Comparison of ENCODE assay signal across 8 cellular contexts in the genomic region with DNA sequence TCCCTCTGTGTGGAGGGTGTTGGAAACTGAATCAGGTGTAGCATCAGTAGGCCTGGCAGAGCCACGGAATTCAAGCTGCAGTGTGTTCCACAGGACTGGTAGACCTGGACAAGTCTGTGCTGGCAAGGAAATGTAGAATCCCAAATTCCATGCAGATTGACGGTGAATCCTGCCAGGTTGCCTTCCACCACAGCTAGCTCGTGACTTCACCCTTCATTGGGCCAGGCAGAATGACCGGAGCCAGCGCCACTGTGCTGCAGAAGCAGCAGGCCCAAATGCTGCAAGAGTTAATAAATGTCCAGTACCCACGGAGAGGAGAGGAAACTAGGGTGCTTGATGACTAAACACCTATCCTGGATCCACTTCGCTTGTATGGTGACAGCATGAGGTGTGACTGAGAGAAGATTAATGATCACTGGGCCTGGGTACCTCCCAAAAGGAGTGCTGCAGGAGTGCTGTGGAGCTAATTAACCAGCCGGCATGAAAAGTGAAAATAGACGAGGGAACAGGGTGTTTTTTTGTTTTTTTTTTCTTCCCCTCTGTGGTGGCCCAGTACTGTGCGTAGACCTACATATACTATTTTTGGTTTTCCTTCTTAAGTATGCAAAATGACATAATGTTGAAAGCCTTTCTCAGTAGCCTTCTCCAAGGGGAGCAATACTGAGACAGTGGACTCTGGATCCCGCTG.
DNase-seq lines count a peak whose midpoint lies in the region; ATAC-seq lines count a peak whose summit lies in the region.

No MANE protein-coding gene starts in this region.

- no peak overlapping the region for H3K4me3 Mint-ChIP-seq in activated CD8-positive, alpha-beta T cell treated with anti-CD3 and anti-CD28 coated beads, Interleukin-2, amount 10 ng/mL, durations not matched to agents 7 days and 5 days
- H3K4me3 Mint-ChIP-seq in activated T-cell treated with anti-CD3 and anti-CD28 coated beads, Interleukin-2, amount 50 U/mL, for 4 hours = no peak overlapping the region

- ATAC-seq in GM18508 (IDR thresholded peaks at IDR 0.05; ENCODE audit: insufficient read depth, unreplicated experiment) = peak; percentile 50
- peak; percentile 77 for ATAC-seq in HG02884 (IDR thresholded peaks at IDR 0.05; ENCODE audit: unreplicated experiment)
- peak; percentile 19 for ATAC-seq in activated CD8-positive, alpha-beta T cell treated with anti-CD3 and anti-CD28 coated beads, Interleukin-2, amount 10 ng/mL, durations not matched to agents 7 days and 5 days
- no peak for ATAC-seq in activated T-cell treated with anti-CD3 and anti-CD28 coated beads, Interleukin-2, amount 50 U/mL, for 4 hours

- peaks cover under 1% of the 10 kb centered on the region for H3K36me3 Mint-ChIP-seq in activated CD8-positive, alpha-beta T cell treated with anti-CD3 and anti-CD28 coated beads, Interleukin-2, amount 10 ng/mL, durations not matched to agents 7 days and 5 days (ENCODE audit: low read depth)
- no peaks in the 10 kb centered on the region for H3K36me3 Mint-ChIP-seq in activated T-cell treated with anti-CD3 and anti-CD28 coated beads, Interleukin-2, amount 50 U/mL, for 4 hours (ENCODE audit: insufficient read depth)

- H3K4me1 Mint-ChIP-seq in activated CD8-positive, alpha-beta T cell treated with anti-CD3 and anti-CD28 coated beads, Interleukin-2, amount 10 ng/mL, durations not matched to agents 7 days and 5 days (ENCODE audit: low read depth) = peaks cover 55% of the 10 kb centered on the region
- H3K4me1 Mint-ChIP-seq in activated T-cell treated with anti-CD3 and anti-CD28 coated beads, Interleukin-2, amount 50 U/mL, for 4 hours (ENCODE audit: low read depth) = peaks cover 45% of the 10 kb centered on the region

- CTCF ChIA-PET in activated CD8-positive, alpha-beta T cell treated with anti-CD3 and anti-CD28 coated beads, Interleukin-2, amount 10 ng/mL, durations not matched to agents 7 days and 5 days (lab: Charles Lee) = no interaction called here

- no peak for DNase-seq in activated CD8-positive, alpha-beta T cell treated with anti-CD3 and anti-CD28 coated beads, Interleukin-2, amount 10 ng/mL, durations not matched to agents 7 days and 5 days
- DNase-seq in kidney tubule cell (ENCODE audit: low spot score) (peak; percentile 98), iPS-NIHi11 (ENCODE audit: low spot score) (no peak), NCI-H2029 treated with DMSO at 0.1 percent for 48 hours (lab: John Stamatoyannopoulos, UW) (no peak)
- no peak for DNase-seq in activated CD4-positive, alpha-beta T cell treated with anti-CD3 and anti-CD28 coated beads, Interleukin-2, amount 50 U/mL, for 4 hours
- no peak for DNase-seq in activated T-cell treated with anti-CD3 and anti-CD28 coated beads, Interleukin-2, amount 50 U/mL, for 4 hours

- POLR2A ChIA-PET in activated CD8-positive, alpha-beta T cell treated with anti-CD3 and anti-CD28 coated beads, Interleukin-2, amount 10 ng/mL, durations not matched to agents 7 days and 5 days (lab: Charles Lee) = no interaction called here

- peak overlapping the region; percentile 32 for H3K27ac Mint-ChIP-seq in activated CD8-positive, alpha-beta T cell treated with anti-CD3 and anti-CD28 coated beads, Interleukin-2, amount 10 ng/mL, durations not matched to agents 7 days and 5 days

- H3K9me3 Mint-ChIP-seq in activated CD8-positive, alpha-beta T cell treated with anti-CD3 and anti-CD28 coated beads, Interleukin-2, amount 10 ng/mL, durations not matched to agents 7 days and 5 days (ENCODE audit: insufficient read depth) = peaks cover under 1% of the 10 kb centered on the region
- H3K9me3 Mint-ChIP-seq in activated T-cell treated with anti-CD3 and anti-CD28 coated beads, Interleukin-2, amount 50 U/mL, for 4 hours = peaks cover under 1% of the 10 kb centered on the region

- no peaks in the 10 kb centered on the region for H3K27me3 Mint-ChIP-seq in activated CD8-positive, alpha-beta T cell treated with anti-CD3 and anti-CD28 coated beads, Interleukin-2, amount 10 ng/mL, durations not matched to agents 7 days and 5 days (ENCODE audit: low read depth)
- no peaks in the 10 kb centered on the region for H3K27me3 Mint-ChIP-seq in activated T-cell treated with anti-CD3 and anti-CD28 coated beads, Interleukin-2, amount 50 U/mL, for 4 hours (ENCODE audit: low read depth)

Comparison
In these comparisons a context has a peak if more than half of its experiments do, and no peak if none do; other contexts are left out.
1. ATAC-seq: peak in GM18508 (single experiment), HG02884 (single experiment) and activated CD8-positive, alpha-beta T cell treated with anti-CD3 and anti-CD28 coated beads, Interleukin-2, amount 10 ng/mL, durations not matched to agents 7 days and 5 days (single experiment); none in activated T-cell treated with anti-CD3 and anti-CD28 coated beads, Interleukin-2, amount 50 U/mL, for 4 hours (0 of 2).